Comparison of ENCODE assay signal across 1 cellular context in genomic region chr10:69142983-69143382, GRCh38.
TF ChIP-seq lines count a peak whose summit lies in the region.

No MANE protein-coding gene starts in this region.

TF ChIP-seq in K562, 482 proteins besides CTCF, POLR2A, EP300 and RAD21:
- TF ChIP-seq CBX8 (IDR thresholded peaks at IDR 0.05; ENCODE audit: borderline replicate concordance, extremely low read depth, low read depth, low read length, poor library complexity, severe bottlenecking) (no peak), MECOM (CRISPR knock-in tag; IDR thresholded peaks at IDR 0.05) (no peak), FUS (optimal IDR thresholded peaks at IDR 0.05; ENCODE audit: low read depth, low read length) (no peak), MAZ (CRISPR knock-in tag; conservative IDR thresholded peaks at IDR 0.05 in 1 of 2, IDR thresholded peaks at IDR 0.05 in 1 of 2) (no peak), CREB1 (IDR thresholded peaks at IDR 0.05) (no peak), CREB1 (CRISPR knock-in tag; IDR thresholded peaks at IDR 0.05) (no peak), ZNF124 (CRISPR knock-in tag; IDR thresholded peaks at IDR 0.05) (no peak), HEY1 (CRISPR knock-in tag; IDR thresholded peaks at IDR 0.05; ENCODE audit: borderline replicate concordance) (no peak), WHSC1 (IDR thresholded peaks at IDR 0.05; ENCODE audit: low read length) (no peak), ZNF395 (CRISPR knock-in tag; IDR thresholded peaks at IDR 0.05) (no peak), NR2F6 (CRISPR knock-in tag; IDR thresholded peaks at IDR 0.05) (no peak), L3MBTL2 (IDR thresholded peaks at IDR 0.05) (no peak), SMAD4 (CRISPR knock-in tag; conservative IDR thresholded peaks at IDR 0.05) (no peak), RHOXF2B (CRISPR knock-in tag; conservative IDR thresholded peaks at IDR 0.05) (no peak), ZNF197 (CRISPR knock-in tag; IDR thresholded peaks at IDR 0.05; ENCODE audit: low read depth) (no peak), ZNF23 (CRISPR knock-in tag; IDR thresholded peaks at IDR 0.05) (no peak), HDAC8 (tag; IDR thresholded peaks at IDR 0.05) (no peak)
